Comparison of ENCODE assay signal across 1 cellular context in the genomic region with DNA sequence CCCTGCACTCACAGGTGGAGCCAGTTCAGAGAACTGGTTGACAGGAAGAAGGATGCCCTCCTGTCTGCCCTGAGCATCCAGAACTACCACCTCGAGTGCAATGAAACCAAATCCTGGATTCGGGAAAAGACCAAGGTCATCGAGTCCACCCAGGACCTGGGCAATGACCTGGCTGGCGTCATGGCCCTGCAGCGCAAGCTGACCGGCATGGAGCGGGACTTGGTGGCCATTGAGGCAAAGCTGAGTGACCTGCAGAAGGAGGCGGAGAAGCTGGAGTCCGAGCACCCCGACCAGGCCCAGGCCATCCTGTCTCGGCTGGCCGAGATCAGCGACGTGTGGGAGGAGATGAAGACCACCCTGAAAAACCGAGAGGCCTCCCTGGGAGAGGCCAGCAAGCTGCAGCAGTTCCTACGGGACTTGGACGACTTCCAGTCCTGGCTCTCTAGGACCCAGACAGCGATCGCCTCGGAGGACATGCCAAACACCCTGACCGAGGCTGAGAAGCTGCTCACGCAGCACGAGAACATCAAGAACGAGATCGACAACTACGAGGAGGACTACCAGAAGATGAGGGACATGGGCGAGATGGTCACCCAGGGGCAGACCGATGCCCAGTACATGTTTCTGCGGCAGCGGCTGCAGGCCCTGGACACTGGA.
A peak's percentile ranks its signal among the peaks of the same experiment; 100 is the strongest.
TF ChIP-seq lines count a peak whose summit lies in the region.

No MANE protein-coding gene starts in this region.

TF ChIP-seq in HepG2, 621 proteins besides CTCF, POLR2A, EP300 and RAD21:
- TF ChIP-seq HIVEP1 (CRISPR knock-in tag; IDR thresholded peaks at IDR 0.05) (peak; percentile 59; the same call in 1 of the 2 replicates), ZIK1 (CRISPR knock-in tag; IDR thresholded peaks at IDR 0.05; ENCODE audit: borderline replicate concordance, low read depth) (0 out of 2 replicates have a peak, but pooled peaks have one; percentile 33), RBM22 (optimal IDR thresholded peaks at IDR 0.05; ENCODE audit: low read length) (peak; percentile 2), BRD4 (CRISPR knock-in tag; IDR thresholded peaks at IDR 0.05) (0 out of 2 replicates have a peak, but pooled peaks have one; percentile 37), KAT7 (CRISPR knock-in tag; IDR thresholded peaks at IDR 0.05; ENCODE audit: borderline replicate concordance) (no peak), ZFP36L2 (CRISPR knock-in tag; IDR thresholded peaks at IDR 0.05) (no peak), PRPF4 (IDR thresholded peaks at IDR 0.05; ENCODE audit: low read depth, low read length, poor library complexity, severe bottlenecking) (no peak), TARDBP (CRISPR knock-in tag; IDR thresholded peaks at IDR 0.05) (no peak), PLRG1 (conservative IDR thresholded peaks at IDR 0.05) (no peak), NR3C1 (CRISPR knock-in tag; IDR thresholded peaks at IDR 0.05) (no peak), TCF7L2 (IDR thresholded peaks at IDR 0.05; ENCODE audit: low read depth, low read length) (no peak), TAF15 (IDR thresholded peaks at IDR 0.05; ENCODE audit: low read depth, low read length, poor library complexity, severe bottlenecking) (no peak), CBX1 (IDR thresholded peaks at IDR 0.05; ENCODE audit: low read depth) (no peak), HNRNPLL (IDR thresholded peaks at IDR 0.05; ENCODE audit: low read depth, low read length, poor library complexity, severe bottlenecking) (peak; percentile 20), ZNF543 (CRISPR knock-in tag; IDR thresholded peaks at IDR 0.05) (no peak), ZNF768 (CRISPR knock-in tag; IDR thresholded peaks at IDR 0.05) (peak; percentile 16; the same call in 1 of the 2 replicates), RNF2 (conservative IDR thresholded peaks at IDR 0.05; ENCODE audit: low read depth) (no peak), KLF6 (CRISPR knock-in tag; IDR thresholded peaks at IDR 0.05) (no peak), CCDC6 (CRISPR knock-in tag; IDR thresholded peaks at IDR 0.05) (peak; percentile 40; the same call in 1 of the 2 replicates), FOXP1 (IDR thresholded peaks at IDR 0.05) (no peak), FOXP1 (CRISPR knock-in tag; IDR thresholded peaks at IDR 0.05) (no peak), AGO2 (optimal IDR thresholded peaks at IDR 0.05; ENCODE audit: low read depth, low read length) (peak; percentile 88), ZBTB8A (CRISPR knock-in tag; IDR thresholded peaks at IDR 0.05; ENCODE audit: borderline replicate concordance, low read depth) (no peak), ZNF678 (CRISPR knock-in tag; IDR thresholded peaks at IDR 0.05) (no peak), ARHGAP35 (CRISPR knock-in tag; IDR thresholded peaks at IDR 0.05; ENCODE audit: borderline replicate concordance) (no peak), ZKSCAN8 (CRISPR knock-in tag; IDR thresholded peaks at IDR 0.05; ENCODE audit: borderline replicate concordance) (no peak), NFE2 (CRISPR knock-in tag; IDR thresholded peaks at IDR 0.05) (no peak), KLF13 (CRISPR knock-in tag; IDR thresholded peaks at IDR 0.05) (no peak), ZNF605 (CRISPR knock-in tag; IDR thresholded peaks at IDR 0.05) (peak; percentile 23; the same call in 1 of the 2 replicates), ZNF446 (CRISPR knock-in tag; IDR thresholded peaks at IDR 0.05) (0 out of 2 replicates have a peak, but pooled peaks have one; percentile 62)
- TF ChIP-seq, protein P1, sequence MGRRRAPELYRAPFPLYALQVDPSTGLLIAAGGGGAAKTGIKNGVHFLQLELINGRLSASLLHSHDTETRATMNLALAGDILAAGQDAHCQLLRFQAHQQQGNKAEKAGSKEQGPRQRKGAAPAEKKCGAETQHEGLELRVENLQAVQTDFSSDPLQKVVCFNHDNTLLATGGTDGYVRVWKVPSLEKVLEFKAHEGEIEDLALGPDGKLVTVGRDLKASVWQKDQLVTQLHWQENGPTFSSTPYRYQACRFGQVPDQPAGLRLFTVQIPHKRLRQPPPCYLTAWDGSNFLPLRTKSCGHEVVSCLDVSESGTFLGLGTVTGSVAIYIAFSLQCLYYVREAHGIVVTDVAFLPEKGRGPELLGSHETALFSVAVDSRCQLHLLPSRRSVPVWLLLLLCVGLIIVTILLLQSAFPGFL (CRISPR knock-in tag; IDR thresholded peaks at IDR 0.05) = no peak
- TF ChIP-seq, protein P2, sequence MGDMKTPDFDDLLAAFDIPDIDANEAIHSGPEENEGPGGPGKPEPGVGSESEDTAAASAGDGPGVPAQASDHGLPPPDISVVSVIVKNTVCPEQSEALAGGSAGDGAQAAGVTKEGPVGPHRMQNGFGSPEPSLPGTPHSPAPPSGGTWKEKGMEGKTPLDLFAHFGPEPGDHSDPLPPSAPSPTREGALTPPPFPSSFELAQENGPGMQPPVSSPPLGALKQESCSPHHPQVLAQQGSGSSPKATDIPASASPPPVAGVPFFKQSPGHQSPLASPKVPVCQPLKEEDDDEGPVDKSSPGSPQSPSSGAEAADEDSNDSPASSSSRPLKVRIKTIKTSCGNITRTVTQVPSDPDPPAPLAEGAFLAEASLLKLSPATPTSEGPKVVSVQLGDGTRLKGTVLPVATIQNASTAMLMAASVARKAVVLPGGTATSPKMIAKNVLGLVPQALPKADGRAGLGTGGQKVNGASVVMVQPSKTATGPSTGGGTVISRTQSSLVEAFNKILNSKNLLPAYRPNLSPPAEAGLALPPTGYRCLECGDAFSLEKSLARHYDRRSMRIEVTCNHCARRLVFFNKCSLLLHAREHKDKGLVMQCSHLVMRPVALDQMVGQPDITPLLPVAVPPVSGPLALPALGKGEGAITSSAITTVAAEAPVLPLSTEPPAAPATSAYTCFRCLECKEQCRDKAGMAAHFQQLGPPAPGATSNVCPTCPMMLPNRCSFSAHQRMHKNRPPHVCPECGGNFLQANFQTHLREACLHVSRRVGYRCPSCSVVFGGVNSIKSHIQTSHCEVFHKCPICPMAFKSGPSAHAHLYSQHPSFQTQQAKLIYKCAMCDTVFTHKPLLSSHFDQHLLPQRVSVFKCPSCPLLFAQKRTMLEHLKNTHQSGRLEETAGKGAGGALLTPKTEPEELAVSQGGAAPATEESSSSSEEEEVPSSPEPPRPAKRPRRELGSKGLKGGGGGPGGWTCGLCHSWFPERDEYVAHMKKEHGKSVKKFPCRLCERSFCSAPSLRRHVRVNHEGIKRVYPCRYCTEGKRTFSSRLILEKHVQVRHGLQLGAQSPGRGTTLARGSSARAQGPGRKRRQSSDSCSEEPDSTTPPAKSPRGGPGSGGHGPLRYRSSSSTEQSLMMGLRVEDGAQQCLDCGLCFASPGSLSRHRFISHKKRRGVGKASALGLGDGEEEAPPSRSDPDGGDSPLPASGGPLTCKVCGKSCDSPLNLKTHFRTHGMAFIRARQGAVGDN (CRISPR knock-in tag; IDR thresholded peaks at IDR 0.05) = peak; percentile 41
- TF ChIP-seq, protein P3, sequence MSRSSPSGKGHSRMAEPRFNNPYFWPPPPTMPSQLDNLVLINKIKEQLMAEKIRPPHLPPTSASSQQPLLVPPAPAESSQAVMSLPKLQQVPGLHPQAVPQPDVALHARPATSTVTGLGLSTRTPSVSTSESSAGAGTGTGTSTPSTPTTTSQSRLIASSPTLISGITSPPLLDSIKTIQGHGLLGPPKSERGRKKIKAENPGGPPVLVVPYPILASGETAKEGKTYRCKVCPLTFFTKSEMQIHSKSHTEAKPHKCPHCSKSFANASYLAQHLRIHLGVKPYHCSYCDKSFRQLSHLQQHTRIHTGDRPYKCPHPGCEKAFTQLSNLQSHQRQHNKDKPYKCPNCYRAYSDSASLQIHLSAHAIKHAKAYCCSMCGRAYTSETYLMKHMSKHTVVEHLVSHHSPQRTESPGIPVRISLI (CRISPR knock-in tag; IDR thresholded peaks at IDR 0.05; ENCODE audit: borderline replicate concordance) = no peak
- TF ChIP-seq, protein P4, sequence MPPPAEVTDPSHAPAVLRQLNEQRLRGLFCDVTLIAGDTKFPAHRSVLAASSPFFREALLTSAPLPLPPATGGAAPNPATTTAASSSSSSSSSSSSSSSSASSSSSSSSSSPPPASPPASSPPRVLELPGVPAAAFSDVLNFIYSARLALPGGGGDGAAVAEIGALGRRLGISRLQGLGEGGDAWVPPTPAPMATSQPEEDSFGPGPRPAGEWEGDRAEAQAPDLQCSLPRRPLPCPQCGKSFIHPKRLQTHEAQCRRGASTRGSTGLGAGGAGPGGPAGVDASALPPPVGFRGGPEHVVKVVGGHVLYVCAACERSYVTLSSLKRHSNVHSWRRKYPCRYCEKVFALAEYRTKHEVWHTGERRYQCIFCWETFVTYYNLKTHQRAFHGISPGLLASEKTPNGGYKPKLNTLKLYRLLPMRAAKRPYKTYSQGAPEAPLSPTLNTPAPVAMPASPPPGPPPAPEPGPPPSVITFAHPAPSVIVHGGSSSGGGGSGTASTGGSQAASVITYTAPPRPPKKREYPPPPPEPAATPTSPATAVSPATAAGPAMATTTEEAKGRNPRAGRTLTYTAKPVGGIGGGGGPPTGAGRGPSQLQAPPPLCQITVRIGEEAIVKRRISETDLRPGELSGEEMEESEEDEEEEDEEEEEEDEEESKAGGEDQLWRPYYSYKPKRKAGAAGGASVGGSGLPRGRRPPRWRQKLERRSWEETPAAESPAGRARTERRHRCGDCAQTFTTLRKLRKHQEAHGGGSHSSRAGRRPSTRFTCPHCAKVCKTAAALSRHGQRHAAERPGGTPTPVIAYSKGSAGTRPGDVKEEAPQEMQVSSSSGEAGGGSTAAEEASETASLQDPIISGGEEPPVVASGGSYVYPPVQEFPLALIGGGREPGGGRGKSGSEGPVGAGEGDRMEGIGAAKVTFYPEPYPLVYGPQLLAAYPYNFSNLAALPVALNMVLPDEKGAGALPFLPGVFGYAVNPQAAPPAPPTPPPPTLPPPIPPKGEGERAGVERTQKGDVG (CRISPR knock-in tag; IDR thresholded peaks at IDR 0.05; ENCODE audit: borderline replicate concordance) = 0 out of 2 replicates have a peak, but pooled peaks have one; percentile 23
- TF ChIP-seq, protein P5, sequence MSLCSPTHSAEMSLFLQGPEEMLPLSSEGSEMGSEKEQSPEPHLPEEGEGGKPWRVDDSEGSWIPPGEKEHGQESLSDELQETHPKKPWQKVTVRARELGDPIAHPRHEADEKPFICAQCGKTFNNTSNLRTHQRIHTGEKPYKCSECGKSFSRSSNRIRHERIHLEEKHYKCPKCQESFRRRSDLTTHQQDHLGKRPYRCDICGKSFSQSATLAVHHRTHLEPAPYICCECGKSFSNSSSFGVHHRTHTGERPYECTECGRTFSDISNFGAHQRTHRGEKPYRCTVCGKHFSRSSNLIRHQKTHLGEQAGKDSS (CRISPR knock-in tag; IDR thresholded peaks at IDR 0.05; ENCODE audit: borderline replicate concordance, low read depth) = no peak
- TF ChIP-seq, protein P6, sequence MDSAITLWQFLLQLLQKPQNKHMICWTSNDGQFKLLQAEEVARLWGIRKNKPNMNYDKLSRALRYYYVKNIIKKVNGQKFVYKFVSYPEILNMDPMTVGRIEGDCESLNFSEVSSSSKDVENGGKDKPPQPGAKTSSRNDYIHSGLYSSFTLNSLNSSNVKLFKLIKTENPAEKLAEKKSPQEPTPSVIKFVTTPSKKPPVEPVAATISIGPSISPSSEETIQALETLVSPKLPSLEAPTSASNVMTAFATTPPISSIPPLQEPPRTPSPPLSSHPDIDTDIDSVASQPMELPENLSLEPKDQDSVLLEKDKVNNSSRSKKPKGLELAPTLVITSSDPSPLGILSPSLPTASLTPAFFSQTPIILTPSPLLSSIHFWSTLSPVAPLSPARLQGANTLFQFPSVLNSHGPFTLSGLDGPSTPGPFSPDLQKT (CRISPR knock-in tag; IDR thresholded peaks at IDR 0.05; ENCODE audit: borderline replicate concordance) = no peak
TF ChIP-seq in HepG2: peak in this region for 12.
